12 cellular contexts compared by ENCODE assay signal in genomic region chr18:23114171-23114881, GRCh38. TPM values are rescaled to one million over a fixed set of nuclear protein-coding genes. Genes with fewer than 3 reads are reported as not detected.
DNase-seq lines count a peak whose midpoint lies in the region; ATAC-seq, FAIRE-seq and TF ChIP-seq lines count a peak whose summit lies in the region.
"Had no signal": no experiment of that assay in that cellular context is flagged by ENCODE, and none has a peak within 500 bp of the region (broad histone marks: within the 10 kb centered on the region; RNA-seq: fewer than 3 reads in every experiment).

No MANE protein-coding gene starts in this region.

- H3K9me3 Mint-ChIP-seq in Caco-2 (ENCODE audit: unreplicated experiment) = no peaks in the 10 kb centered on the region

- no peak for TF ChIP-seq RAD21 in K562 (CRISPR knock-in tag; conservative IDR thresholded peaks at IDR 0.05 in 1 of 2, IDR thresholded peaks at IDR 0.05 in 1 of 2)
- TF ChIP-seq RAD21 in HepG2 (CRISPR knock-in tag; IDR thresholded peaks at IDR 0.05) = no peak

- DNase-seq in NCI-H2107 treated with DMSO at 0.1 percent for 48 hours (lab: John Stamatoyannopoulos, UW; ENCODE audit: unreplicated experiment) (peak; percentile 36), NCI-H2107 (lab: John Stamatoyannopoulos, UW) (no peak), K562 (ENCODE audit: extremely low read depth in 1 of 4, low spot score in 3 of 4) (peak in 1 of 4 experiments; percentile 6), HepG2 (ENCODE audit: low spot score) (no peak), Caco-2 (no peak), psoas muscle (no peak)
- DNase-seq: 8988T; activated T-cell treated with anti-CD3 and anti-CD28 coated beads, Interleukin-2, amount 50 U/mL, for 24 hours; sigmoid colon; T1000 had no signal

- in situ Hi-C loops in K562 (cut with MboI) (no loop called here), HepG2 (cut with HindIII; ENCODE audit: extremely low pct_ligation_motif_present, low pct_unique_long_range_greater_than_20kb) (no loop called here)

- peaks cover 7% of the 10 kb centered on the region for H3K4me1 Mint-ChIP-seq in Caco-2 (ENCODE audit: low read depth, unreplicated experiment)

- H3K9me1 ChIP-seq in K562 (ENCODE audit: control insufficient read depth, insufficient read depth, low read length) = no peaks in the 10 kb centered on the region

- H4K20me1 ChIP-seq in K562 (replicated peaks; ENCODE audit: control insufficient read depth, insufficient read depth, low read length) = no peaks in the 10 kb centered on the region
- no peaks in the 10 kb centered on the region for H4K20me1 ChIP-seq in HepG2 (ENCODE audit: insufficient read depth, low read length)

- H3K4me2 ChIP-seq in K562 (ENCODE audit: insufficient read depth, low read length) (no peak overlapping the region), HepG2 (ENCODE audit: low read depth, low read length) (peak overlapping the region; percentile 74)

- peaks cover 19% of the 10 kb centered on the region for H3K36me3 Mint-ChIP-seq in Caco-2 (ENCODE audit: insufficient read depth, unreplicated experiment)

- WGBS in K562 (ENCODE audit: insufficient coverage, low coverage, missing lambda C conversion rate) = 2% methylated on average over 10 of the region's 10 CpGs
- 54% methylated on average over 10 of the region's 10 CpGs for WGBS in HepG2 (ENCODE audit: low lambda C conversion rate)
- 9 to 11% (median 10%) methylated on average over 10 of the region's 10 CpGs for WGBS in psoas muscle, 3 donors

- no peak overlapping the region for H3K27ac Mint-ChIP-seq in Caco-2 (ENCODE audit: unreplicated experiment)
- H3K27ac Mint-ChIP-seq: activated T-cell treated with anti-CD3 and anti-CD28 coated beads, Interleukin-2, amount 50 U/mL, for 24 hours had no signal

- intact Hi-C loops in K562 (cut with micrococcal nuclease) = no loop called here
- intact Hi-C loops in HepG2 (cut with micrococcal nuclease; ENCODE audit: unreplicated experiment) = no loop called here
- intact Hi-C loops in Caco-2 (cut with micrococcal nuclease; ENCODE audit: unreplicated experiment) = no loop called here
- intact Hi-C loops in psoas muscle (cut with DNase I) = no loop called here

- H3K27me3 Mint-ChIP-seq in Caco-2 (ENCODE audit: insufficient read depth, unreplicated experiment) = no peaks in the 10 kb centered on the region
- H3K27me3 Mint-ChIP-seq: activated T-cell treated with anti-CD3 and anti-CD28 coated beads, Interleukin-2, amount 50 U/mL, for 24 hours had no signal

- POLR2A ChIA-PET in K562 (lab: Yijun Ruan, JAX) = interaction anchor here (0.9 kb wide), 1 partner anchor 11 kb away, joined by 3 read pairs; no protein-coding TSS in a partner anchor
- POLR2A ChIA-PET in HepG2 (lab: Yijun Ruan, JAX) = no interaction called here
- POLR2A ChIA-PET in Caco-2 (lab: Charles Lee) = no interaction called here

- H3K9ac ChIP-seq in K562 (ENCODE audit: insufficient read depth in 1 of 2, low read depth in 2 of 2, low read length in 2 of 2) = no peak overlapping the region
- no peak overlapping the region for H3K9ac ChIP-seq in HepG2 (ENCODE audit: insufficient read depth, low read depth, low read length)
- H3K9ac ChIP-seq in subcutaneous abdominal adipose tissue (ENCODE audit: low read length in 5 of 5) = peak overlapping the region in 3 of 5 donors; percentile 13 to 27 (median 13)

- FAIRE-seq in K562 (lab: Jason Lieb, UNC) = no peak
- FAIRE-seq in HepG2 (lab: Jason Lieb, UNC) = no peak

- ATAC-seq in K562 = no peak
- peak; percentile 22; the same call in 1 of the 3 replicates for ATAC-seq in HepG2
- ATAC-seq in psoas muscle = no peak
- ATAC-seq in HG02973 (IDR thresholded peaks at IDR 0.05; ENCODE audit: unreplicated experiment) = no peak

- TF ChIP-seq CTCF in K562 (IDR thresholded peaks at IDR 0.05 in 2 of 3, conservative IDR thresholded peaks at IDR 0.05 in 1 of 3; ENCODE audit: insufficient read depth in 2 of 3, low read depth in 1 of 3, low read length in 3 of 3) (no peak), HepG2 (CRISPR knock-in tag; IDR thresholded peaks at IDR 0.05) (no peak), Caco-2 (IDR thresholded peaks at IDR 0.05; ENCODE audit: insufficient read depth in 1 of 2, low read depth in 1 of 2, low read length in 1 of 2, severe bottlenecking in 1 of 2, unreplicated experiment in 1 of 2) (no peak), psoas muscle (IDR thresholded peaks at IDR 0.05) (no peak)

- H3K79me2 ChIP-seq in K562 (ENCODE audit: control insufficient read depth, insufficient read depth, low read length) = no peaks in the 10 kb centered on the region
- no peaks in the 10 kb centered on the region for H3K79me2 ChIP-seq in HepG2 (ENCODE audit: insufficient read depth, low read length)

- H3K4me3 ChIP-seq in K562 (no peak overlapping the region), HepG2 (replicated peaks in 1 of 3; ENCODE audit: insufficient read depth in 1 of 3, low read depth in 2 of 3, low read length in 3 of 3) (0 out of 6 replicates have a peak overlapping the region, but pooled peaks of 1 of the 3 experiments have one; percentile 21), subcutaneous abdominal adipose tissue (ENCODE audit: low read depth in 1 of 5, low read length in 5 of 5) (peak overlapping the region; percentile 3 to 20 (median 14)), Caco-2 (ENCODE audit: low read depth, low read length) (no peak overlapping the region), psoas muscle (no peak overlapping the region)
- H3K4me3 ChIP-seq: sigmoid colon had no signal

- no peak for TF ChIP-seq EP300 in K562 (IDR thresholded peaks at IDR 0.05; ENCODE audit: low read length)
- TF ChIP-seq EP300 in HepG2 (IDR thresholded peaks at IDR 0.05; ENCODE audit: low read depth in 2 of 2, low read length in 2 of 2) = no peak
- TF ChIP-seq EP300 in HepG2 (CRISPR knock-in tag; IDR thresholded peaks at IDR 0.05; ENCODE audit: borderline replicate concordance) = no peak

- H3K4me3 Mint-ChIP-seq in Caco-2 (ENCODE audit: unreplicated experiment) = no peak overlapping the region
- H3K4me3 Mint-ChIP-seq: activated T-cell treated with anti-CD3 and anti-CD28 coated beads, Interleukin-2, amount 50 U/mL, for 24 hours had no signal

- H2AFZ ChIP-seq in K562 (ENCODE audit: low read depth, low read length) = no peak overlapping the region
- no peak overlapping the region for H2AFZ ChIP-seq in HepG2 (ENCODE audit: low read length)

- CTCF ChIA-PET in K562 (lab: Yijun Ruan, JAX; ENCODE audit: low intra/inter-chr PET ratio) = no interaction called here
- CTCF ChIA-PET in HepG2 (lab: Yijun Ruan, JAX; ENCODE audit: low intra/inter-chr PET ratio, low total read pairs) = no interaction called here
- CTCF ChIA-PET in Caco-2 (lab: Charles Lee) = no interaction called here

- TF ChIP-seq POLR2A in K562 (conservative IDR thresholded peaks at IDR 0.05) (no peak), HepG2 (IDR thresholded peaks at IDR 0.05; ENCODE audit: insufficient read depth in 1 of 2, low read depth in 2 of 2, low read length in 2 of 2) (no peak)

- H3K36me3 ChIP-seq in K562 (ENCODE audit: control insufficient read depth, insufficient read depth, low read length) (no peaks in the 10 kb centered on the region), HepG2 (replicated peaks in 1 of 2; ENCODE audit: control insufficient read depth in 1 of 2, insufficient read depth in 2 of 2, low read length in 2 of 2) (no peaks in the 10 kb centered on the region), subcutaneous abdominal adipose tissue (ENCODE audit: control insufficient read depth in 5 of 5, insufficient read depth in 5 of 5, low read length in 5 of 5) (no peaks in the 10 kb centered on the region), Caco-2 (ENCODE audit: control insufficient read depth, insufficient read depth, low read length) (no peaks in the 10 kb centered on the region), psoas muscle (ENCODE audit: insufficient read depth in 1 of 2, low read depth in 1 of 2) (no peaks in the 10 kb centered on the region)
- H3K36me3 ChIP-seq: sigmoid colon had no signal

- peaks cover 38 to 56% of the 10 kb centered on the region in 2 experiments for H3K27me3 ChIP-seq in K562 (ENCODE audit: control insufficient read depth in 2 of 2, insufficient read depth in 2 of 2, low read length in 2 of 2)
- H3K27me3 ChIP-seq in HepG2 (ENCODE audit: control insufficient read depth in 1 of 2, insufficient read depth in 2 of 2, low read length in 2 of 2) = no peaks in the 10 kb centered on the region; a peak in 1 of 5 replicates
- H3K27me3 ChIP-seq in subcutaneous abdominal adipose tissue (ENCODE audit: control insufficient read depth in 5 of 5, insufficient read depth in 4 of 5, low read length in 5 of 5) = no peaks in the 10 kb centered on the region
- no peaks in the 10 kb centered on the region for H3K27me3 ChIP-seq in Caco-2 (replicated peaks; ENCODE audit: control insufficient read depth, insufficient read depth, low read length)
- H3K27me3 ChIP-seq in psoas muscle (ENCODE audit: insufficient read depth in 3 of 3, low read length in 2 of 3) = peaks cover 0 to 7% (median 0%) of the 10 kb centered on the region in 3 donors
- H3K27me3 ChIP-seq: sigmoid colon had no signal

- no TSS peak for BruUV-seq in K562 (replicated peaks; lab: Mats Ljungman, UMichigan)
- no TSS peak for BruUV-seq in HepG2 (replicated peaks; lab: Mats Ljungman, UMichigan)
- BruUV-seq in Caco-2 (replicated peaks; lab: Mats Ljungman, UMichigan) = no TSS peak

- no peaks in the 10 kb centered on the region for H3K4me1 ChIP-seq in K562 (replicated peaks in 1 of 2; ENCODE audit: control insufficient read depth in 2 of 2, insufficient read depth in 2 of 2, low read length in 2 of 2)
- H3K4me1 ChIP-seq in HepG2 (ENCODE audit: insufficient read depth, low read length) = peaks cover 45% of the 10 kb centered on the region
- H3K4me1 ChIP-seq in subcutaneous abdominal adipose tissue (ENCODE audit: control insufficient read depth in 5 of 5, insufficient read depth in 5 of 5, low read length in 5 of 5) = peaks cover 4 to 28% (median 20%) of the 10 kb centered on the region in 5 donors
- peaks cover 3% of the 10 kb centered on the region; the same call in 1 of the 2 replicates for H3K4me1 ChIP-seq in Caco-2
- no peaks in the 10 kb centered on the region for H3K4me1 ChIP-seq in psoas muscle
- H3K4me1 ChIP-seq: sigmoid colon had no signal

- no peak overlapping the region for H3K27ac ChIP-seq in K562 (ENCODE audit: extremely low read depth, low read depth, low read length)
- H3K27ac ChIP-seq in HepG2 (ENCODE audit: extremely low read length, insufficient read depth, low read length) = no peak overlapping the region
- peak overlapping the region; percentile 89 for H3K27ac ChIP-seq in subcutaneous abdominal adipose tissue (ENCODE audit: low read depth, low read length)
- H3K27ac ChIP-seq in psoas muscle = no peak overlapping the region
- H3K27ac ChIP-seq: sigmoid colon had no signal

- H3K9me3 ChIP-seq in K562 (replicated peaks; ENCODE audit: control insufficient read depth, insufficient read depth, low read depth, low read length) = no peaks in the 10 kb centered on the region
- H3K9me3 ChIP-seq in HepG2 (ENCODE audit: low read length) = no peaks in the 10 kb centered on the region
- peaks cover 0 to 9% (median 5%) of the 10 kb centered on the region in 5 donors for H3K9me3 ChIP-seq in subcutaneous abdominal adipose tissue (ENCODE audit: control insufficient read depth in 5 of 5, low read length in 5 of 5)
- H3K9me3 ChIP-seq in Caco-2 = no peaks in the 10 kb centered on the region; the same call in 1 of the 2 replicates
- H3K9me3 ChIP-seq in psoas muscle = no peaks in the 10 kb centered on the region

RNA-seq across cellular contexts. Expression of gene CABLES1, which starts 21.0 kb away (rescaled TPM):
- total RNA-seq in K562 (2011; cell fraction: chromatin; rRNA removed; ENCODE audit: low replicate concordance) = 0.76 TPM in 1 of 2 replicates, not detected in the other
- total RNA-seq in K562 (2011; cell fraction: nucleolus; rRNA removed) = not detected in 2 replicates
- total RNA-seq in K562 (2011; cell fraction: nucleoplasm; rRNA removed) = 0.31 TPM in 1 of 2 replicates, not detected in the other
- total RNA-seq in K562 (2014; rRNA removed) (0.04 and 0.09 TPM in 2 replicates), K562 (2014; rRNA removed; fragmentation: Illumina TruSeq; extraction: Trizol) (not detected in 2 replicates), K562 (2015; rRNA removed; fragmentation: Illumina TruSeq; extraction: Trizol) (not detected in 2 replicates), K562 (2021) (0.07 and 0.09 TPM in 2 replicates), HepG2 (2016; rRNA removed; fragmentation: Illumina TruSeq; extraction: Trizol) (25.8 and 32.4 TPM in 2 replicates), Caco-2 (2022) (27.2 and 29.5 TPM in 2 replicates), psoas muscle (1 to 10 TPM in 2 of 4 donors, under 1 TPM in 2; 0.42 to 1.5 (median 1.1) TPM)
- polyA plus RNA-seq in K562 (2011; rRNA removed) (0.04 TPM in 1 of 2 replicates, not detected in the other), K562 (2014; fragmentation: Illumina TruSeq; extraction: Trizol) (0.04 TPM in 1 of 2 replicates, not detected in the other), K562 (2014; fragmentation: Nextera tagmentation; extraction: Ambion mirVana) (under 1 TPM; 0.04 to 0.10 TPM), K562 (2014; rRNA removed) (not detected in 2 replicates), HepG2 (2011; rRNA removed) (14.7 and 15.5 TPM in 2 replicates), psoas muscle (1 to 10 TPM in 1 of 3 donors, under 1 TPM in 2; 0.45 to 1.1 (median 0.46) TPM)
- not detected in 2 replicates for polyA plus RNA-seq in K562 (2011; cell fraction: cytosol; rRNA removed)
- 0.07 TPM in 1 of 2 replicates, not detected in the other for polyA plus RNA-seq in K562 (2011; cell fraction: nucleus; rRNA removed)
- 0.08 and 0.10 TPM in 2 replicates for polyA plus RNA-seq in K562 (2012)
- not detected in 2 replicates for polyA minus RNA-seq in K562 (2011; rRNA and poly(A)+ RNA removed)
- not detected in 2 replicates for polyA minus RNA-seq in K562 (2011; cell fraction: cytosol; rRNA and poly(A)+ RNA removed)
- polyA minus RNA-seq in K562 (2011; cell fraction: nucleus; rRNA and poly(A)+ RNA removed) = 0.40 TPM in 1 of 2 replicates, not detected in the other
- total RNA-seq in HepG2 (2016; cell fraction: cytosol; rRNA removed; fragmentation: Illumina TruSeq; extraction: Trizol; ENCODE audit: low read depth) = 7.2 and 8.8 TPM in 2 replicates
- 24.2 and 25.8 TPM in 2 replicates for total RNA-seq in HepG2 (2016; cell fraction: insoluble cytoplasmic fraction; rRNA removed; fragmentation: Illumina TruSeq; extraction: Trizol)
- total RNA-seq in HepG2 (2016; cell fraction: membrane; rRNA removed; fragmentation: Illumina TruSeq; extraction: Trizol) = 31.6 and 31.8 TPM in 2 replicates
- 23.4 and 24.3 TPM in 2 replicates for total RNA-seq in HepG2 (2016; cell fraction: nucleus; rRNA removed; fragmentation: Illumina TruSeq; extraction: Trizol)
- 11.3 and 13.8 TPM in 2 replicates for polyA plus RNA-seq in HepG2 (2011; cell fraction: cytosol; rRNA removed)
- polyA plus RNA-seq in HepG2 (2011; cell fraction: nucleus; rRNA removed) = 13.3 and 13.6 TPM in 2 replicates
- polyA plus RNA-seq in HepG2 (2012) = 21.4 and 30.0 TPM in 2 replicates
- 8.1 and 10.3 TPM in 2 replicates for polyA plus RNA-seq in HepG2 (2016; cell fraction: cytosol; fragmentation: Illumina TruSeq; extraction: Trizol; ENCODE audit: low read depth)
- polyA plus RNA-seq in HepG2 (2016; cell fraction: insoluble cytoplasmic fraction; fragmentation: Illumina TruSeq; extraction: Trizol; ENCODE audit: low read depth) = 31.8 and 42.4 TPM in 2 replicates
- polyA plus RNA-seq in HepG2 (2016; cell fraction: membrane; fragmentation: Illumina TruSeq; extraction: Trizol; ENCODE audit: low read depth) = 27.2 and 29.8 TPM in 2 replicates
- polyA plus RNA-seq in HepG2 (2016; cell fraction: nucleus; fragmentation: Illumina TruSeq; extraction: Trizol; ENCODE audit: insufficient read depth, low read depth) = 28.1 and 31.7 TPM in 2 replicates
- polyA minus RNA-seq in HepG2 (2011; rRNA and poly(A)+ RNA removed; ENCODE audit: low replicate concordance) = 12.7 and 15.8 TPM in 2 replicates
- 12.3 and 13.9 TPM in 2 replicates for polyA minus RNA-seq in HepG2 (2011; cell fraction: cytosol; rRNA and poly(A)+ RNA removed)
- 26.8 and 35.3 TPM in 2 replicates for polyA minus RNA-seq in HepG2 (2011; cell fraction: nucleus; rRNA and poly(A)+ RNA removed)

Comparison
In these comparisons a context has a peak if more than half of its experiments do, and no peak if none do; other contexts are left out.
1. H3K4me3 ChIP-seq: peak in subcutaneous abdominal adipose tissue (5 of 5); none in K562 (single experiment), Caco-2 (single experiment) and psoas muscle (single experiment).
2. H3K9ac ChIP-seq: peak in subcutaneous abdominal adipose tissue (3 of 5); none in K562 (0 of 2) and HepG2 (single experiment).